In genomic region chr11:65354265-65355012, GRCh38 we compare ENCODE assay signal across 8 cellular contexts. TPM values are rescaled to one million over a fixed set of nuclear protein-coding genes. Genes with fewer than 3 reads are reported as not detected.
DNase-seq lines count a peak whose midpoint lies in the region; ATAC-seq, FAIRE-seq and TF ChIP-seq lines count a peak whose summit lies in the region.

TSS of gene TIGD3 (plus strand) at chr11:65354751. CDS start at chr11:65355809, 1,058 bp downstream.

- no peaks in the 10 kb centered on the region for H4K20me1 ChIP-seq in Loucy (ENCODE audit: insufficient read depth, low read length, poor library complexity, severe bottlenecking)

- TF ChIP-seq CTCF in Loucy (conservative IDR thresholded peaks at IDR 0.05; ENCODE audit: low read length) (0 out of 2 replicates have a peak, but pooled peaks have one; percentile 11), RWPE1 (conservative IDR thresholded peaks at IDR 0.05; ENCODE audit: low read depth) (no peak), fibroblast of the aortic adventitia (IDR thresholded peaks at IDR 0.05; ENCODE audit: insufficient read depth, low read length) (peak; percentile 3), nephron progenitor cell (IDR thresholded peaks at IDR 0.05) (no peak)

- no peaks in the 10 kb centered on the region for H3K9me2 ChIP-seq in Loucy (replicated peaks; ENCODE audit: low read depth, low read length)

- peaks cover 3% of the 10 kb centered on the region for H3K4me1 ChIP-seq in Loucy (ENCODE audit: insufficient read depth, low read length, poor library complexity, severe bottlenecking)

- no peaks in the 10 kb centered on the region for H3K27me3 ChIP-seq in Loucy (ENCODE audit: insufficient read depth, low read length, poor library complexity, severe bottlenecking)

- H3K79me2 ChIP-seq in Loucy (ENCODE audit: insufficient read depth, low read length): no peaks in the 10 kb centered on the region

- H3K4me1 Mint-ChIP-seq in nephron progenitor cell: peaks cover 38% of the 10 kb centered on the region

- peak within 1 kb of the TSS; percentile 72 for H3K27ac ChIP-seq in RWPE1

- peak within 1 kb of the TSS; percentile 34 for H3K27ac Mint-ChIP-seq in nephron progenitor cell

- POLR2A ChIA-PET in RWPE1 (lab: Yijun Ruan, JAX; ENCODE audit: low non-redundant PET): no interaction called here

- peaks cover 42% of the 10 kb centered on the region for H3K27me3 Mint-ChIP-seq in nephron progenitor cell (ENCODE audit: low read depth, poor library complexity)

- peak within 1 kb of the TSS; percentile 95 for H2AFZ ChIP-seq in Loucy (ENCODE audit: low read length)

- DNase-seq in EL (peak; percentile 97), H54 (ENCODE audit: insufficient read length, low spot score) (peak; percentile 91), RWPE1 (ENCODE audit: low spot score) (peak; percentile 99), fibroblast of the aortic adventitia (ENCODE audit: low read depth) (peak; percentile 88), nephron progenitor cell (peak; percentile 99)
- peak; percentile 96 for DNase-seq in activated T-helper 9 cell treated with anti-CD3 and anti-CD28 coated beads, Interleukin-2, amount 50 U/mL, for 16 hours (ENCODE audit: low read depth)
- DNase-seq in stimulated activated naive CD8-positive, alpha-beta T cell treated with anti-CD3 and anti-CD28 coated beads, Interleukin-15, Interleukin-2, amounts not matched to agents 100 U/mL and 50 U/mL, for 24 hours: peak; percentile 99

- peak; percentile 57 for TF ChIP-seq POLR2A in H54 (IDR thresholded peaks at IDR 0.05; ENCODE audit: low read depth, low read length)

- no peaks in the 10 kb centered on the region for H3K9me3 ChIP-seq in Loucy (ENCODE audit: insufficient read depth, low read depth, low read length)

- no peak for FAIRE-seq in H54 (lab: Jason Lieb, UNC)

- H3K9ac ChIP-seq in Loucy (ENCODE audit: low read depth, low read length, poor library complexity, severe bottlenecking): peak within 1 kb of the TSS; percentile 69

- peak within 1 kb of the TSS; percentile 88 for H3K4me3 Mint-ChIP-seq in nephron progenitor cell

- H3K4me2 ChIP-seq in Loucy (ENCODE audit: low read depth, low read length, poor library complexity, severe bottlenecking): peak within 1 kb of the TSS; percentile 90

- H3K9me3 Mint-ChIP-seq in nephron progenitor cell: no peaks in the 10 kb centered on the region

- ATAC-seq in stimulated activated naive CD8-positive, alpha-beta T cell treated with anti-CD3 and anti-CD28 coated beads, Interleukin-15, Interleukin-2, amounts not matched to agents 100 U/mL and 50 U/mL, for 24 hours: peak; percentile 99

- CTCF ChIA-PET in RWPE1 (lab: Yijun Ruan, JAX): interaction anchor here (0.9 kb wide), 1 partner anchor 39 kb away, joined by 4 read pairs; no protein-coding TSS in a partner anchor

- H3K36me3 Mint-ChIP-seq in nephron progenitor cell (ENCODE audit: low read depth): peaks cover 17% of the 10 kb centered on the region

- H3K4me3 ChIP-seq in Loucy (ENCODE audit: low read length, poor library complexity, severe bottlenecking) (peak within 1 kb of the TSS; percentile 84), fibroblast of the aortic adventitia (ENCODE audit: low read depth, low read length) (peak within 1 kb of the TSS; percentile 71)

- peaks cover 24% of the 10 kb centered on the region; the same call in 1 of the 2 replicates for H3K36me3 ChIP-seq in Loucy (ENCODE audit: insufficient read depth, low read length)

- H3F3A ChIP-seq in Loucy (ENCODE audit: low read depth): no peaks in the 10 kb centered on the region; the same call in 1 of the 2 replicates

RNA-seq across cellular contexts. Expression of gene TIGD3, which starts in this region (rescaled TPM):
- 0.27 TPM in 1 of 2 replicates, not detected in the other for total RNA-seq in fibroblast of the aortic adventitia (ENCODE audit: low replicate concordance)

Comparison
In these comparisons a context has a peak if more than half of its experiments do, and no peak if none do; other contexts are left out.
1. Peak in every context shown above with its lines: DNase-seq, ATAC-seq, H3K4me3 ChIP-seq and H3K27ac ChIP-seq.
2. Peak in DNase-seq and H3K4me3 ChIP-seq in fibroblast of the aortic adventitia; RNA of the gene not detected or under 1 TPM.
3. CTCF ChIP-seq: peak in Loucy (single experiment) and fibroblast of the aortic adventitia (single experiment); none in RWPE1 (single experiment) and nephron progenitor cell (single experiment).